ENCODE assay signal across 13 cellular contexts in the genomic region with DNA sequence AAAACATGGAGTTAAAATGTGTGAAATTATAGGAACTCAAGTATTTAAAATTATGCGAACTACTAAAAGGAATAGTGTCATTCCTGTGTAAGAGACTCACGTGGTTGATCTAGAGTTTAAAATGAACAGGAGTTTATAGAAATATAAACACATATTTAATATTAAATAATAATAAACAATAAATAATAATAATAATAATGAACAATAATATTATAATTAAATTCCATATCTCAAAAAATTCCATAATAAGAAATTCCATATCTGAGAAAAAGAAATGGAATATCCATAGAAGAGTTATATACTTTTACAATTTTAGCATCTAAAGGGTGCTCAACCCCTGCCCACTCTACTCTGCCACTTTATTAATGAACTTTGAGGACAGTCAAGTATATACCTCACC.
"Had no signal": no experiment of that assay in that cellular context is flagged by ENCODE, and none has a peak within 500 bp of the region (broad histone marks: within the 10 kb centered on the region; RNA-seq: fewer than 3 reads in every experiment).

No MANE protein-coding gene starts in this region.

- H3K4me3 ChIP-seq: esophagus muscularis mucosa, tibial nerve had no signal

- DNase-seq: activated CD4-positive, alpha-beta memory T cell treated with anti-CD3 and anti-CD28 coated beads, Interleukin-2, amount 10 ng/mL, durations not matched to agents 7 days and 5 days; activated CD4-positive, alpha-beta T cell treated with anti-CD3 and anti-CD28 coated beads for 4 hours; activated effector memory CD4-positive, alpha-beta T cell treated with anti-CD3 and anti-CD28 coated beads, Interleukin-2, amount 50 U/mL, for 16 hours; activated T-cell treated with anti-CD3 and anti-CD28 coated beads, Interleukin-2, amount 50 U/mL, for 4 hours; hypothalamus; nephron progenitor cell; stimulated activated CD4-positive, alpha-beta T cell treated with anti-CD3 and anti-CD28 coated beads, Interleukin-15, amount 100 ng/mL, for 24 hours; stimulated activated CD4-positive, alpha-beta T cell treated with anti-CD3 and anti-CD28 coated beads, Interleukin-4, amount 100 ng/mL, for 1 hour; stimulated activated naive B cell treated with anti-CD40 and anti-IgM and Interleukin-4, amounts not matched to agents 10 μg/mL and 1 μg/mL and 100 μg/mL, for 72 hours; T-helper 2 cell had no signal

- H3K27me3 Mint-ChIP-seq: activated CD4-positive, alpha-beta memory T cell treated with anti-CD3 and anti-CD28 coated beads, Interleukin-2, amount 10 ng/mL, durations not matched to agents 7 days and 5 days; activated naive CD4-positive, alpha-beta T cell treated with anti-CD3 and anti-CD28 coated beads, Interleukin-2, amount 50 U/mL, for 24 hours; stimulated activated naive B cell treated with anti-CD40 and anti-IgM and Interleukin-4, amounts not matched to agents 10 μg/mL and 1 μg/mL and 100 μg/mL, for 72 hours had no signal

- H3K9me3 ChIP-seq: esophagus muscularis mucosa, tibial nerve had no signal

- H3K27ac Mint-ChIP-seq: activated CD4-positive, alpha-beta memory T cell treated with anti-CD3 and anti-CD28 coated beads, Interleukin-2, amount 10 ng/mL, durations not matched to agents 7 days and 5 days; activated naive CD4-positive, alpha-beta T cell treated with anti-CD3 and anti-CD28 coated beads, Interleukin-2, amount 50 U/mL, for 24 hours; nephron progenitor cell; stimulated activated naive B cell treated with anti-CD40 and anti-IgM and Interleukin-4, amounts not matched to agents 10 μg/mL and 1 μg/mL and 100 μg/mL, for 72 hours had no signal

- ATAC-seq: activated T-cell treated with anti-CD3 and anti-CD28 coated beads, Interleukin-2, amount 50 U/mL, for 4 hours; stimulated activated naive B cell treated with anti-CD40 and anti-IgM and Interleukin-4, amounts not matched to agents 10 μg/mL and 1 μg/mL and 100 μg/mL, for 72 hours had no signal

- H3K4me3 Mint-ChIP-seq: activated CD4-positive, alpha-beta memory T cell treated with anti-CD3 and anti-CD28 coated beads, Interleukin-2, amount 10 ng/mL, durations not matched to agents 7 days and 5 days; activated naive CD4-positive, alpha-beta T cell treated with anti-CD3 and anti-CD28 coated beads, Interleukin-2, amount 50 U/mL, for 24 hours; activated T-cell treated with anti-CD3 and anti-CD28 coated beads, Interleukin-2, amount 50 U/mL, for 4 hours; nephron progenitor cell; stimulated activated naive B cell treated with anti-CD40 and anti-IgM and Interleukin-4, amounts not matched to agents 10 μg/mL and 1 μg/mL and 100 μg/mL, for 72 hours had no signal

- H3K27me3 ChIP-seq: esophagus muscularis mucosa, tibial nerve had no signal

- H3K36me3 Mint-ChIP-seq: activated naive CD4-positive, alpha-beta T cell treated with anti-CD3 and anti-CD28 coated beads, Interleukin-2, amount 50 U/mL, for 24 hours; stimulated activated naive B cell treated with anti-CD40 and anti-IgM and Interleukin-4, amounts not matched to agents 10 μg/mL and 1 μg/mL and 100 μg/mL, for 72 hours had no signal

- H3K4me1 Mint-ChIP-seq: activated CD4-positive, alpha-beta memory T cell treated with anti-CD3 and anti-CD28 coated beads, Interleukin-2, amount 10 ng/mL, durations not matched to agents 7 days and 5 days; activated naive CD4-positive, alpha-beta T cell treated with anti-CD3 and anti-CD28 coated beads, Interleukin-2, amount 50 U/mL, for 24 hours had no signal

- H3K36me3 ChIP-seq: esophagus muscularis mucosa, tibial nerve had no signal

- H3K9me3 Mint-ChIP-seq: activated CD4-positive, alpha-beta memory T cell treated with anti-CD3 and anti-CD28 coated beads, Interleukin-2, amount 10 ng/mL, durations not matched to agents 7 days and 5 days; activated naive CD4-positive, alpha-beta T cell treated with anti-CD3 and anti-CD28 coated beads, Interleukin-2, amount 50 U/mL, for 24 hours; activated T-cell treated with anti-CD3 and anti-CD28 coated beads, Interleukin-2, amount 50 U/mL, for 4 hours; nephron progenitor cell had no signal
